In genomic region chr2:47344890-47345583, GRCh38 we compare ENCODE assay signal across 1 cellular context.
TF ChIP-seq lines count a peak whose summit lies in the region.

No MANE protein-coding gene starts in this region.

TF ChIP-seq in HCT116, 20 proteins besides CTCF, POLR2A, EP300 and RAD21 (continued from another document):
- TF ChIP-seq REST (IDR thresholded peaks at IDR 0.05; ENCODE audit: low read depth) (no peak), SIN3A (IDR thresholded peaks at IDR 0.05; ENCODE audit: low read depth) (no peak)
